ENCODE assay signal across 19 cellular contexts in genomic region chr13:94917814-94918213, GRCh38.
DNase-seq lines count a peak whose midpoint lies in the region; TF ChIP-seq lines count a peak whose summit lies in the region.
"Had no signal": no experiment of that assay in that cellular context is flagged by ENCODE, and none has a peak within 500 bp of the region (broad histone marks: within the 10 kb centered on the region; RNA-seq: fewer than 3 reads in every experiment).

No MANE protein-coding gene starts in this region.

- no peaks in the 10 kb centered on the region for H3K4me1 ChIP-seq in ovary (ENCODE audit: insufficient read depth)
- H3K4me1 ChIP-seq: body of pancreas, gastrocnemius medialis, upper lobe of right lung had no signal

- WGBS in ovary, 3 donors = 44 to 51% (median 46%) methylated on average over 2 of the region's 2 CpGs

- no peak overlapping the region for H3K27ac ChIP-seq in brain microvascular endothelial cell
- H3K27ac ChIP-seq in ovary = no peak overlapping the region
- H3K27ac ChIP-seq: body of pancreas, gastrocnemius medialis, upper lobe of right lung had no signal

- no peaks in the 10 kb centered on the region for H3K36me3 ChIP-seq in brain microvascular endothelial cell (replicated peaks)
- H3K36me3 ChIP-seq in ovary = no peaks in the 10 kb centered on the region
- H3K36me3 ChIP-seq: gastrocnemius medialis, upper lobe of right lung had no signal

- intact Hi-C loops in ovary (cut with DNase I) = no loop called here

- H3K4me3 ChIP-seq in NB4 (ENCODE audit: low read depth, low read length) (no peak overlapping the region), brain microvascular endothelial cell (ENCODE audit: low read depth, low read length) (no peak overlapping the region), ovary (no peak overlapping the region)
- H3K4me3 ChIP-seq: body of pancreas, gastrocnemius medialis, upper lobe of right lung had no signal

- no peaks in the 10 kb centered on the region for H3K9me3 ChIP-seq in ovary
- H3K9me3 ChIP-seq: body of pancreas, gastrocnemius medialis, upper lobe of right lung had no signal

- no peaks in the 10 kb centered on the region for H3K27me3 ChIP-seq in brain microvascular endothelial cell (replicated peaks)
- H3K27me3 ChIP-seq in ovary = no peaks in the 10 kb centered on the region
- H3K27me3 ChIP-seq: body of pancreas, gastrocnemius medialis, upper lobe of right lung had no signal

- DNase-seq in Caki2 (ENCODE audit: low read depth) (peak; percentile 2), NB4 (ENCODE audit: low read depth) (peak; percentile 5), brain microvascular endothelial cell (peak; percentile 3), lung microvascular endothelial cell (ENCODE audit: low read depth in 2 of 2) (peak; percentile 7 to 9), SKM-1 treated with dmso at 0.1 percent for 144 hours (lab: John Stamatoyannopoulos, UW; ENCODE audit: unreplicated experiment) (no peak), ovary (no peak), KG1 (lab: John Stamatoyannopoulos, UW) (no peak), ACHN (no peak)
- DNase-seq: activated CD4-positive, alpha-beta memory T cell treated with anti-CD3 and anti-CD28 coated beads, Interleukin-2, amount 10 ng/mL, durations not matched to agents 7 days and 5 days; activated naive CD4-positive, alpha-beta T cell treated with anti-CD3 and anti-CD28 coated beads, Interleukin-2, amount 50 U/mL, for 16 hours; activated T-cell treated with anti-CD3 and anti-CD28 coated beads, Interleukin-2, amount 50 U/mL, for 24 hours; AML-193; body of pancreas; gastrocnemius medialis; naive thymus-derived CD4-positive, alpha-beta T cell; Right ventricle myocardium superior; stimulated activated CD4-positive, alpha-beta T cell treated with anti-CD3 and anti-CD28 coated beads, Interleukin-2, amount 100 ng/mL, for 48 hours; T-helper 17 cell; upper lobe of right lung had no signal

- TF ChIP-seq POLR2A in NB4 (IDR thresholded peaks at IDR 0.05; ENCODE audit: extremely low read depth, insufficient read length) (no peak), ovary (IDR thresholded peaks at IDR 0.05) (no peak)

- TF ChIP-seq CTCF in NB4 (IDR thresholded peaks at IDR 0.05; ENCODE audit: low read depth, low read length) (no peak), brain microvascular endothelial cell (IDR thresholded peaks at IDR 0.05; ENCODE audit: low read depth, low read length, missing control alignments) (no peak), ovary (IDR thresholded peaks at IDR 0.05) (no peak)

- no peak for TF ChIP-seq EP300 in ovary (IDR thresholded peaks at IDR 0.05)

- in situ Hi-C loops in Caki2 (cut with HindIII; ENCODE audit: low pct_unique_long_range_greater_than_20kb, low sequenced_read_pairs) (no loop called here), brain microvascular endothelial cell (cut with HindIII; ENCODE audit: low pct_ligation_motif_present, low sequenced_read_pairs) (no loop called here), ACHN (cut with HindIII; ENCODE audit: low pct_ligation_motif_present, low pct_unique_long_range_greater_than_20kb, low sequenced_read_pairs) (no loop called here)

Comparison
In these comparisons a context has a peak if more than half of its experiments do, and no peak if none do; other contexts are left out.
1. DNase-seq: peak in Caki2 (single experiment), NB4 (single experiment), brain microvascular endothelial cell (single experiment) and lung microvascular endothelial cell (2 of 2); none in SKM-1 treated with dmso at 0.1 percent for 144 hours (single experiment), ovary (0 of 5), KG1 (single experiment) and ACHN (single experiment).